Comparison of ENCODE assay signal across 1 cellular context in genomic region chr14:24159777-24160498, GRCh38.
TF ChIP-seq lines count a peak whose summit lies in the region.

No MANE protein-coding gene starts in this region.

TF ChIP-seq in IMR-90, 13 proteins besides CTCF, POLR2A, EP300 and RAD21:
- TF ChIP-seq BHLHE40 (IDR thresholded peaks at IDR 0.05; ENCODE audit: low read depth, low read length) (no peak), USF2 (IDR thresholded peaks at IDR 0.05; ENCODE audit: low read depth, low read length) (no peak), MAFK (IDR thresholded peaks at IDR 0.05; ENCODE audit: low read depth, low read length) (no peak), NFE2L2 (IDR thresholded peaks at IDR 0.05; ENCODE audit: low read depth, low read length) (no peak), MAZ (IDR thresholded peaks at IDR 0.05; ENCODE audit: borderline replicate concordance, low read depth, low read length) (no peak), RCOR1 (IDR thresholded peaks at IDR 0.05; ENCODE audit: insufficient replicate concordance, low read length) (no peak), CHD1 (IDR thresholded peaks at IDR 0.05; ENCODE audit: low read depth, low read length) (no peak), SMC3 (IDR thresholded peaks at IDR 0.05; ENCODE audit: low read depth, low read length) (no peak), RFX5 (IDR thresholded peaks at IDR 0.05; ENCODE audit: low read depth, low read length) (no peak), CEBPB (IDR thresholded peaks at IDR 0.05; ENCODE audit: low read depth, low read length) (no peak), MXI1 (IDR thresholded peaks at IDR 0.05; ENCODE audit: borderline replicate concordance, low read depth, low read length) (no peak), FOS (IDR thresholded peaks at IDR 0.05; ENCODE audit: low read depth, low read length) (no peak), ELK1 (IDR thresholded peaks at IDR 0.05; ENCODE audit: borderline replicate concordance, low read depth, low read length) (no peak)
